ENCODE assay signal across 15 cellular contexts in genomic region chr14:92553456-92553855, GRCh38. TPM values are rescaled to one million over a fixed set of nuclear protein-coding genes. Genes with fewer than 3 reads are reported as not detected.
A peak's percentile ranks its signal among the peaks of the same experiment; 100 is the strongest.
DNase-seq lines count a peak whose midpoint lies in the region; ATAC-seq, FAIRE-seq and TF ChIP-seq lines count a peak whose summit lies in the region.
"Had no signal": no experiment of that assay in that cellular context is flagged by ENCODE, and none has a peak within 500 bp of the region (broad histone marks: within the 10 kb centered on the region; RNA-seq: fewer than 3 reads in every experiment).

No MANE protein-coding gene starts in this region.

- no peak for TF ChIP-seq POLR2A in GM12878 (IDR thresholded peaks at IDR 0.05; ENCODE audit: low read depth, low read length)

- peaks cover 44% of the 10 kb centered on the region for H3K4me1 ChIP-seq in GM12878 (ENCODE audit: control insufficient read depth, insufficient read depth, low read length)
- peaks cover 23% of the 10 kb centered on the region for H3K4me1 ChIP-seq in mesenchymal stem cell (ENCODE audit: control insufficient read depth, insufficient read depth, low read depth, low read length)

- H3K14ac ChIP-seq in mesenchymal stem cell (ENCODE audit: low read length in 2 of 2), result peak overlapping the region in 1 of 2 experiments; percentile 27

- H2BK120ac ChIP-seq in mesenchymal stem cell (ENCODE audit: low read depth, low read length), result peak overlapping the region; percentile 64

- peaks cover 0 to 8% of the 10 kb centered on the region in 2 experiments; a peak in 2 of 4 replicates for H3K36me3 ChIP-seq in GM12878 (ENCODE audit: control insufficient read depth in 2 of 2, insufficient read depth in 2 of 2, low read length in 1 of 2)
- H3K36me3 ChIP-seq in mesenchymal stem cell (ENCODE audit: control insufficient read depth in 1 of 2, insufficient read depth in 2 of 2, low read depth in 1 of 2, low read length in 2 of 2), result peaks cover 30% of the 10 kb centered on the region in 2 experiments

- CTCF ChIA-PET in GM12878 (lab: Yijun Ruan, JAX), result interaction anchor here (0.6 to 1.4 kb wide), 3 partner anchors 28 to 121 kb away, joined by 3 to 4 read pairs (median 3); no protein-coding TSS in a partner anchor

- no peak for FAIRE-seq in GM12878 (lab: Jason Lieb, UNC)
- FAIRE-seq: endothelial cell of umbilical vein had no signal

- H2BK12ac ChIP-seq in mesenchymal stem cell (ENCODE audit: low read length in 2 of 2), result peak overlapping the region; percentile 33 to 51

- no peak overlapping the region for H3K4me3 ChIP-seq in GM12878
- H3K4me3 ChIP-seq in mesenchymal stem cell (ENCODE audit: insufficient read depth in 1 of 2, low read depth in 1 of 2, low read length in 2 of 2), result no peak overlapping the region
- H3K4me3 ChIP-seq: Peyer's patch had no signal

- H2BK5ac ChIP-seq in mesenchymal stem cell (ENCODE audit: low read depth, low read length, poor library complexity, severe bottlenecking), result no peak overlapping the region

- no peaks in the 10 kb centered on the region; the same call in 1 of the 2 replicates for H3K79me2 ChIP-seq in GM12878 (ENCODE audit: control insufficient read depth, insufficient read depth, low read length)

- SMC1A ChIA-PET in GM12878 (lab: Charles Lee; ENCODE audit: uncharacterized antibody, unreplicated experiment), result interaction anchor here (1.2 to 3.9 kb wide), 4 partner anchors 11 to 56 kb away, joined by 3 to 29 read pairs (median 4); no protein-coding TSS in a partner anchor

- peak overlapping the region; percentile 15 for H2BK15ac ChIP-seq in mesenchymal stem cell (ENCODE audit: low read depth, poor library complexity, severe bottlenecking)

- peak overlapping the region in 1 of 2 experiments; percentile 11 for H3K18ac ChIP-seq in mesenchymal stem cell (ENCODE audit: low read depth in 1 of 2, low read length in 2 of 2)

- intact Hi-C loops in GM12878 (cut with micrococcal nuclease; ENCODE audit: unreplicated experiment), result loop anchor here (5.0 kb wide), 1 partner anchor 431 kb away; the partner anchor contains the start of genes CPSF2 and NDUFB1

- peaks cover 37% of the 10 kb centered on the region for H3K79me1 ChIP-seq in mesenchymal stem cell (replicated peaks; ENCODE audit: low read length, poor library complexity, severe bottlenecking)

- RAD21 ChIA-PET in GM12878 (lab: Charles Lee; ENCODE audit: unreplicated experiment), result interaction anchor here (0.7 to 1.4 kb wide), 3 partner anchors 10 to 124 kb away, joined by 3 to 4 read pairs (median 3); no protein-coding TSS in a partner anchor

- ATAC-seq in HG02610 (IDR thresholded peaks at IDR 0.05; ENCODE audit: unreplicated experiment) (peak; percentile 37), GM12878 (no peak), GM21528 (IDR thresholded peaks at IDR 0.05; ENCODE audit: low FRiP score, unreplicated experiment) (no peak), HG03469 (IDR thresholded peaks at IDR 0.05; ENCODE audit: unreplicated experiment) (no peak), GM19397 (IDR thresholded peaks at IDR 0.05; ENCODE audit: unreplicated experiment) (no peak)
- ATAC-seq: left lobe of liver had no signal

- TF ChIP-seq CTCF in AG09319 (IDR thresholded peaks at IDR 0.05; ENCODE audit: low read depth, low read length) (peak; percentile 20), GM12878 (IDR thresholded peaks at IDR 0.05 in 2 of 3, conservative IDR thresholded peaks at IDR 0.05 in 1 of 3; ENCODE audit: control insufficient read depth in 2 of 3, extremely low read depth in 1 of 3, insufficient read depth in 1 of 3, low read depth in 3 of 3, low read length in 3 of 3) (peak in 2 of 3 experiments; percentile 10 to 21; a peak in 2 of 6 replicates)

- peaks cover 4% of the 10 kb centered on the region; the same call in 1 of the 2 replicates for H4K20me1 ChIP-seq in GM12878 (ENCODE audit: control insufficient read depth, insufficient read depth)

- WGBS in GM12878 (ENCODE audit: insufficient coverage, insufficient replicate concordance, low lambda C conversion rate, missing lambda C conversion rate), result 24% methylated on average over 11 of the region's 11 CpGs
- WGBS in mesenchymal stem cell, result 43% methylated on average over 11 of the region's 11 CpGs

- peak overlapping the region; percentile 9; the same call in 1 of the 2 replicates for H3K4me2 ChIP-seq in GM12878 (ENCODE audit: control insufficient read depth, insufficient read depth)
- no peak overlapping the region for H3K4me2 ChIP-seq in mesenchymal stem cell (ENCODE audit: low read length, poor library complexity, severe bottlenecking)

- H2AFZ ChIP-seq in GM12878 (ENCODE audit: control insufficient read depth, low read depth, low read length), result no peak overlapping the region
- no peak overlapping the region for H2AFZ ChIP-seq in mesenchymal stem cell (ENCODE audit: low read depth, low read length)

- H3K27ac ChIP-seq in GM12878 (ENCODE audit: control insufficient read depth, insufficient read depth), result no peak overlapping the region
- H3K27ac ChIP-seq in mesenchymal stem cell (ENCODE audit: low read length, poor library complexity, severe bottlenecking), result peak overlapping the region; percentile 26

- in situ Hi-C loops in GM12878 (cut with MboI), result no loop called here

- TF ChIP-seq EP300 in GM12878 (IDR thresholded peaks at IDR 0.05; ENCODE audit: borderline replicate concordance in 1 of 2, control insufficient read depth in 1 of 2, low read depth in 2 of 2, low read length in 2 of 2), result no peak

- H3K9ac ChIP-seq in GM12878 (ENCODE audit: control insufficient read depth, insufficient read depth, low read length), result no peak overlapping the region
- H3K9ac ChIP-seq in mesenchymal stem cell (ENCODE audit: low read length), result peak overlapping the region; percentile 74

- TF ChIP-seq RAD21 in GM12878 (IDR thresholded peaks at IDR 0.05; ENCODE audit: insufficient read depth, low read depth, low read length), result no peak

- H3K23ac ChIP-seq in mesenchymal stem cell (ENCODE audit: low read length in 2 of 2), result peak overlapping the region in 1 of 2 experiments; percentile 68

- BruUV-seq in GM12878 (replicated peaks; lab: Mats Ljungman, UMichigan), result no TSS peak

- peak overlapping the region; percentile 10 for H4K8ac ChIP-seq in mesenchymal stem cell (ENCODE audit: low read length)

- peak overlapping the region; percentile 85 for H2AK5ac ChIP-seq in mesenchymal stem cell (ENCODE audit: low read length, severe bottlenecking)

- POLR2A ChIA-PET in GM12878 (lab: Charles Lee), result interaction anchor here (1.0 to 1.4 kb wide), 3 partner anchors 15 to 121 kb away, joined by 4 to 5 read pairs (median 5); no protein-coding TSS in a partner anchor

- DNase-seq in AG09319 (ENCODE audit: extremely low read depth, low read depth), result peak; percentile 22
- no peak for DNase-seq in GM12878 (ENCODE audit: low read depth, low spot score)
- DNase-seq in mesenchymal stem cell, result peak; percentile 90
- no peak for DNase-seq in NCI-H2107 treated with DMSO at 0.1 percent for 48 hours (lab: John Stamatoyannopoulos, UW; ENCODE audit: unreplicated experiment)
- DNase-seq: activated CD4-positive, alpha-beta T cell treated with anti-CD3 and anti-CD28 coated beads for 4 hours; activated naive CD4-positive, alpha-beta T cell treated with Interleukin-2 at 50 U/mL for 16 hours; Calu3; NCI-H1694 treated with DMSO at 0.1 percent for 48 hours had no signal

- no peaks in the 10 kb centered on the region for H3K9me3 ChIP-seq in GM12878 (replicated peaks; ENCODE audit: control insufficient read depth, insufficient read depth, low read length)
- no peaks in the 10 kb centered on the region for H3K9me3 ChIP-seq in mesenchymal stem cell (ENCODE audit: control insufficient read depth, low read length)
- H3K9me3 ChIP-seq: Peyer's patch had no signal

- peak overlapping the region; percentile 65 for H4K91ac ChIP-seq in mesenchymal stem cell (ENCODE audit: low read length)

- H3K27me3 ChIP-seq in GM12878 (replicated peaks in 1 of 2; ENCODE audit: control insufficient read depth in 2 of 2, insufficient read depth in 2 of 2, low read length in 1 of 2), result no peaks in the 10 kb centered on the region
- no peaks in the 10 kb centered on the region for H3K27me3 ChIP-seq in mesenchymal stem cell (ENCODE audit: control insufficient read depth in 1 of 2, insufficient read depth in 1 of 2, low read length in 2 of 2)
- H3K27me3 ChIP-seq: Peyer's patch had no signal

- peak overlapping the region in 1 of 2 experiments; percentile 90 for H3K4ac ChIP-seq in mesenchymal stem cell (ENCODE audit: low read depth in 1 of 2, low read length in 2 of 2)

TF ChIP-seq in GM12878, 131 proteins besides CTCF, POLR2A, EP300 and RAD21 (continues in another document):
- 0 out of 2 replicates have a peak, but pooled peaks have one; percentile 40 for TF ChIP-seq GATAD2B (conservative IDR thresholded peaks at IDR 0.05; ENCODE audit: low read depth)
- no peak for TF ChIP-seq ZNF274 (IDR thresholded peaks at IDR 0.05; ENCODE audit: insufficient read depth, insufficient read length)

RNA-seq across cellular contexts. Expression of gene RIN3, which starts 39.9 kb away (rescaled TPM):
- 78.3 and 86.3 TPM in 2 replicates for total RNA-seq in GM12878 (2013; cell fraction: nucleolus; rRNA removed)
- total RNA-seq in GM12878 (2014; rRNA removed), result 4.6 and 5.6 TPM in 2 replicates
- total RNA-seq in GM12878 (2014; rRNA removed; fragmentation: Illumina TruSeq; extraction: Trizol), result 3.5 and 4.7 TPM in 2 replicates
- total RNA-seq in GM12878 (2021), result 21.8 and 23.3 TPM in 2 replicates
- 3.7 TPM for polyA plus RNA-seq in GM12878 (2011; ENCODE audit: low read depth)
- polyA plus RNA-seq in GM12878 (2011; rRNA removed), result 5.4 and 10.3 TPM in 2 replicates
- polyA plus RNA-seq in GM12878 (2011; cell fraction: cytosol; rRNA removed), result 12.8 and 13.0 TPM in 2 replicates
- 27.3 and 31.5 TPM in 2 replicates for polyA plus RNA-seq in GM12878 (2011; cell fraction: nucleus; rRNA removed)
- polyA plus RNA-seq in GM12878 (2012), result 9.1 and 12.8 TPM in 2 replicates
- 3.2 and 6.4 TPM in 2 replicates for polyA plus RNA-seq in GM12878 (2014; fragmentation: Illumina TruSeq; extraction: Trizol)
- polyA plus RNA-seq in GM12878 (2014; fragmentation: Nextera tagmentation; extraction: Ambion mirVana), result under 1 TPM; 0.91 to 0.95 TPM
- polyA plus RNA-seq in GM12878 (2014; rRNA removed), result 10.0 and 14.3 TPM in 2 replicates
- polyA plus RNA-seq in GM12878 (2016; fragmentation: Nextera tagmentation; extraction: Ambion mirVana), result 1 to 10 TPM; 6.3 to 6.7 TPM
- polyA minus RNA-seq in GM12878 (2011; rRNA and poly(A)+ RNA removed), result 20.2 and 34.1 TPM in 2 replicates
- 14.3 and 17.9 TPM in 2 replicates for polyA minus RNA-seq in GM12878 (2011; cell fraction: cytosol; rRNA and poly(A)+ RNA removed)
- 23.7 and 38.9 TPM in 2 replicates for polyA minus RNA-seq in GM12878 (2011; cell fraction: nucleus; rRNA and poly(A)+ RNA removed)
- polyA plus RNA-seq in mesenchymal stem cell (2013, experiment 1 of 2), result 19.4 TPM
- 19.3 TPM for polyA plus RNA-seq in mesenchymal stem cell (2013, experiment 2 of 2)

Comparison
In these comparisons a context has a peak if more than half of its experiments do, and no peak if none do; other contexts are left out.
1. DNase-seq: peak in AG09319 (single experiment) and mesenchymal stem cell (single experiment); none in GM12878 (single experiment) and NCI-H2107 treated with DMSO at 0.1 percent for 48 hours (single experiment).